8 cellular contexts compared by ENCODE assay signal in the genomic region with DNA sequence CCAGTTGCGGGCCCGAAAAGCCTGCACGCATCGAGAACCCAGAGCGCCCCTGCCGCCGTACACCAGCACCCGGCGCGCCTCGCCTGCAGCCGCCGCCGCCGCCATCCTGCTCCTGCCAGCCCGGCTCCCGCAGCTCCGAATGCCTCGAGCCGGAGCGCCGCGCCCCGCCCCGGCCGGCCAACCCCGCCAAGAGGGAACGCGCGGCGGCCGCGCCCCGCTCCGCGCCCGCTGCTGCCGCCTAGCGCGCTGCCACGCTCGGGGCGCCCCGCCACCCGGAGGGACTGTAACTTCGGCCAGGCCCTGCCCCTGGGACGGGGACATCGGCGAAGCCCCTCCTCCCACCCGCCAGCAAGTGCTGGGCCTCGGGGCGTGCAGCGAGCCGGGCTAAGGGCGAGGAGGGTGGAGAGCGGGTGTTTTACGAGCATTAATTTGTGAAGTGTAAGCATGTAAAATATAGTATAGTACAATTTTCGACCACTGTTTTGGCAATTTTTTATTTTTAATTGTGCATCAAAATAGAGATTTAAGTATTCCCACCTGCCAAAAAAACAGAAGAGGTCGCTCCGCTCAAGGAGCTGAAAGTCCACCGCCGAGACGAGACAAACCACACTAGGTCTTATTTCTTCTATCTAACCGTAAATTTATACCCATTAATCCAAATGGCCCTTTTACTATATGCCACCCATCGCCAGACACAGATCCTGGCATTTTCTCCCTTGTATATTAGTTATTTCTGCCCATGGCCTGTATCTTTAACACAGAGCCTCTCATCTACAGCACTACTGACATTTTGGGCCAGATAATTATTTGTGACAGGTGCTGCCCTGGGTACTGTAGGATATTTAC. TPM values are rescaled to one million over a fixed set of nuclear protein-coding genes. Genes with fewer than 3 reads are reported as not detected.
DNase-seq lines count a peak whose midpoint lies in the region; ATAC-seq and TF ChIP-seq lines count a peak whose summit lies in the region.

A gene (minus strand): TSS at position 141 of the 846 bp plus-strand sequence. CDS start 36 bp downstream, at position 105.

- peaks cover 29% of the 10 kb centered on the region for H3K4me1 Mint-ChIP-seq in activated CD8-positive, alpha-beta T cell treated with anti-CD3 and anti-CD28 coated beads for 36 hours (ENCODE audit: low read depth)

- H3K27me3 Mint-ChIP-seq in activated CD8-positive, alpha-beta T cell treated with anti-CD3 and anti-CD28 coated beads for 36 hours = peaks cover 7% of the 10 kb centered on the region

- peak within 1 kb of the TSS; percentile 90 for H3K4me3 Mint-ChIP-seq in activated CD8-positive, alpha-beta T cell treated with anti-CD3 and anti-CD28 coated beads for 36 hours

- POLR2A ChIA-PET in activated CD8-positive, alpha-beta T cell treated with anti-CD3 and anti-CD28 coated beads for 36 hours (lab: Charles Lee) = no interaction called here

- DNase-seq in AG09319 (ENCODE audit: extremely low read depth, low read depth) (peak; percentile 29), NCI-H510A (lab: John Stamatoyannopoulos, UW) (peak; percentile 67), lung (ENCODE audit: low spot score) (peak; percentile 85)
- DNase-seq in activated CD8-positive, alpha-beta T cell treated with anti-CD3 and anti-CD28 coated beads for 36 hours = peak; percentile 79
- DNase-seq in stimulated activated CD4-positive, alpha-beta T cell treated with anti-CD3 and anti-CD28 coated beads, TNF-alpha, amount 100 ng/mL, for 4 hours (ENCODE audit: low read depth in 3 of 3) = peak; percentile 42 to 57 (median 49)

- H3K4me1 ChIP-seq in ectodermal cell (ENCODE audit: control insufficient read depth, insufficient read depth, low read length) (peaks cover 4% of the 10 kb centered on the region), lung (ENCODE audit: control insufficient read depth in 2 of 2, insufficient read depth in 2 of 2, low read length in 2 of 2) (peaks cover 0 to 6% of the 10 kb centered on the region in 2 donors)

- intact Hi-C loops in activated CD8-positive, alpha-beta T cell treated with anti-CD3 and anti-CD28 coated beads for 36 hours (cut with micrococcal nuclease) = no loop called here

- H3K9me3 Mint-ChIP-seq in activated CD8-positive, alpha-beta T cell treated with anti-CD3 and anti-CD28 coated beads for 36 hours = no peaks in the 10 kb centered on the region

- 2 to 3% methylated on average over 61 to 64 of the region's 65 CpGs for WGBS in ectodermal cell, 2 experiments
- 1% methylated on average over 55 to 65 of the region's 65 CpGs for WGBS in lung, 2 donors

- peaks cover 7% of the 10 kb centered on the region for H3K27me3 ChIP-seq in ectodermal cell (ENCODE audit: control insufficient read depth, insufficient read depth, low read length, poor library complexity, severe bottlenecking)
- no peaks in the 10 kb centered on the region for H3K27me3 ChIP-seq in lung (ENCODE audit: control insufficient read depth, insufficient read depth)

- H3K9me3 ChIP-seq in ectodermal cell (ENCODE audit: control insufficient read depth, low read length) = no peaks in the 10 kb centered on the region
- no peaks in the 10 kb centered on the region for H3K9me3 ChIP-seq in lung (ENCODE audit: control insufficient read depth in 2 of 2, insufficient read depth in 1 of 2, low read length in 1 of 2)

- ATAC-seq in GM18861 (IDR thresholded peaks at IDR 0.05; ENCODE audit: unreplicated experiment) (peak; percentile 98), HG03066 (IDR thresholded peaks at IDR 0.05; ENCODE audit: low read depth, unreplicated experiment) (peak; percentile 91), lung (ENCODE audit: insufficient read depth, low FRiP score) (peak; percentile 93)
- peak; percentile 95 for ATAC-seq in activated CD8-positive, alpha-beta T cell treated with anti-CD3 and anti-CD28 coated beads for 36 hours

- H3K36me3 ChIP-seq in ectodermal cell (ENCODE audit: control insufficient read depth, insufficient read depth, low read length) (peaks cover 5% of the 10 kb centered on the region), lung (ENCODE audit: control insufficient read depth in 2 of 2, insufficient read depth in 2 of 2, low read length in 2 of 2) (peaks cover under 1 to 7% of the 10 kb centered on the region in 2 donors)

- peak within 1 kb of the TSS; percentile 74 for H3K4me3 ChIP-seq in ectodermal cell (ENCODE audit: insufficient read depth, low read depth, low read length)
- H3K4me3 ChIP-seq in lung = peak within 1 kb of the TSS; percentile 88

- CTCF ChIA-PET in activated CD8-positive, alpha-beta T cell treated with anti-CD3 and anti-CD28 coated beads for 36 hours (lab: Charles Lee) = interaction anchor here (0.7 to 1.8 kb wide), 3 partner anchors 37 to 158 kb away, joined by 3 to 7 read pairs (median 3); no protein-coding TSS in a partner anchor

- H3K27ac Mint-ChIP-seq in activated CD8-positive, alpha-beta T cell treated with anti-CD3 and anti-CD28 coated beads for 36 hours = peak within 1 kb of the TSS; percentile 91

- peak; percentile 29 for TF ChIP-seq CTCF in AG09319 (IDR thresholded peaks at IDR 0.05; ENCODE audit: low read depth, low read length)
- TF ChIP-seq CTCF in activated CD8-positive, alpha-beta T cell treated with anti-CD3 and anti-CD28 coated beads for 36 hours (IDR thresholded peaks at IDR 0.05) = peak; percentile 46
- peak; percentile 4 for TF ChIP-seq CTCF in lung (IDR thresholded peaks at IDR 0.05; ENCODE audit: control extremely low read depth, extremely low read depth)

- H3K27ac ChIP-seq in ectodermal cell (ENCODE audit: insufficient read depth, low read depth, low read length, poor library complexity, severe bottlenecking) (peak within 1 kb of the TSS; percentile 66), lung (ENCODE audit: low read depth in 1 of 2, low read length in 1 of 2) (peak within 1 kb of the TSS; percentile 80 to 93)

- peaks cover 17% of the 10 kb centered on the region for H3K36me3 Mint-ChIP-seq in activated CD8-positive, alpha-beta T cell treated with anti-CD3 and anti-CD28 coated beads for 36 hours (ENCODE audit: low read depth)

RNA-seq across cellular contexts. Expression of the gene that starts here (rescaled TPM):
- total RNA-seq in activated CD8-positive, alpha-beta T cell treated with anti-CD3 and anti-CD28 coated beads for 36 hours = 10 to 100 TPM; 31.5 to 31.6 TPM
- polyA plus RNA-seq in ectodermal cell (2013, experiment 1 of 4) = 37.3 TPM
- 43.1 TPM for polyA plus RNA-seq in ectodermal cell (2013, experiment 2 of 4)
- 34.0 TPM for polyA plus RNA-seq in ectodermal cell (2013, experiment 3 of 4)
- polyA plus RNA-seq in ectodermal cell (2013, experiment 4 of 4) = 33.8 TPM
- 10 to 100 TPM; 26.3 to 45.4 TPM for total RNA-seq in lung
- 10 to 100 TPM; 23.4 to 36.5 TPM for polyA plus RNA-seq in lung

Comparison
In these comparisons a context has a peak if more than half of its experiments do, and no peak if none do; other contexts are left out.
1. Peak in every context shown above with its lines: DNase-seq, ATAC-seq, H3K4me3 ChIP-seq and H3K27ac ChIP-seq.
2. DNase-seq: peak in every context shown above with its lines; median percentile 85 in lung; 79 in activated CD8-positive, alpha-beta T cell treated with anti-CD3 and anti-CD28 coated beads for 36 hours; 67 in NCI-H510A; 49 in stimulated activated CD4-positive, alpha-beta T cell treated with anti-CD3 and anti-CD28 coated beads, TNF-alpha, amount 100 ng/mL, for 4 hours; 29 in AG09319.